In genomic region chr3:12999147-13000140, GRCh38 we compare ENCODE assay signal across 8 cellular contexts.
DNase-seq lines count a peak whose midpoint lies in the region; ATAC-seq and TF ChIP-seq lines count a peak whose summit lies in the region.

No MANE protein-coding gene starts in this region.

- TF ChIP-seq CTCF in endothelial cell (IDR thresholded peaks at IDR 0.05; ENCODE audit: unreplicated experiment) = no peak

- H3K27me3 Mint-ChIP-seq in central memory CD8-positive, alpha-beta T cell = no peaks in the 10 kb centered on the region
- H3K27me3 Mint-ChIP-seq in endothelial cell (ENCODE audit: unreplicated experiment) = peaks cover 1% of the 10 kb centered on the region

- peak overlapping the region; percentile 60 for H3K27ac Mint-ChIP-seq in central memory CD8-positive, alpha-beta T cell (ENCODE audit: low read depth)
- no peak overlapping the region for H3K27ac Mint-ChIP-seq in endothelial cell (ENCODE audit: unreplicated experiment)

- DNase-seq in HUDEP-2 (lab: John Stamatoyannopoulos, UW; ENCODE audit: unreplicated experiment in 76 of 76) (peak in 74 of 76 experiments; percentile 43 to 94 (median 82)), posterior cingulate gyrus (peak in 7 of 10 donors; percentile 23 to 90 (median 54)), NCI-H526 treated with DMSO at 0.1 percent for 48 hours (lab: John Stamatoyannopoulos, UW) (no peak), endothelial cell (ENCODE audit: low spot score) (no peak)
- no peak for DNase-seq in central memory CD8-positive, alpha-beta T cell (ENCODE audit: low spot score in 2 of 2)

- no peaks in the 10 kb centered on the region for H3K9me3 Mint-ChIP-seq in central memory CD8-positive, alpha-beta T cell
- H3K9me3 Mint-ChIP-seq in endothelial cell (ENCODE audit: unreplicated experiment) = no peaks in the 10 kb centered on the region

- H3K4me1 Mint-ChIP-seq in central memory CD8-positive, alpha-beta T cell = peaks cover 71% of the 10 kb centered on the region
- peaks cover 13% of the 10 kb centered on the region for H3K4me1 Mint-ChIP-seq in endothelial cell (ENCODE audit: unreplicated experiment)

- intact Hi-C loops in posterior cingulate gyrus (cut with DNase I) = loop anchor here (10.0 kb wide), 1 partner anchor 655 kb away; no protein-coding TSS in a partner anchor

- ATAC-seq in GM21360 (IDR thresholded peaks at IDR 0.05; ENCODE audit: unreplicated experiment) (peak; percentile 35), HG02759 (IDR thresholded peaks at IDR 0.05; ENCODE audit: unreplicated experiment) (no peak), HG02623 (IDR thresholded peaks at IDR 0.05; ENCODE audit: unreplicated experiment) (no peak)
- no peak for ATAC-seq in central memory CD8-positive, alpha-beta T cell (replicated peaks; ENCODE audit: extremely low read depth, poor library complexity, severe bottlenecking)

- peak overlapping the region; percentile 6 for H3K4me3 Mint-ChIP-seq in central memory CD8-positive, alpha-beta T cell
- H3K4me3 Mint-ChIP-seq in endothelial cell (ENCODE audit: unreplicated experiment) = no peak overlapping the region

- H3K36me3 Mint-ChIP-seq in central memory CD8-positive, alpha-beta T cell (ENCODE audit: insufficient read depth) = peaks cover 44% of the 10 kb centered on the region
- no peaks in the 10 kb centered on the region for H3K36me3 Mint-ChIP-seq in endothelial cell (ENCODE audit: low read depth, unreplicated experiment)

Comparison
In these comparisons a context has a peak if more than half of its experiments do, and no peak if none do; other contexts are left out.
1. DNase-seq: peak in HUDEP-2 (74 of 76) and posterior cingulate gyrus (7 of 10); none in central memory CD8-positive, alpha-beta T cell (0 of 2), NCI-H526 treated with DMSO at 0.1 percent for 48 hours (single experiment) and endothelial cell (single experiment).